In genomic region chr14:28767239-28767850, GRCh38 we compare ENCODE assay signal across 15 cellular contexts. TPM values are rescaled to one million over a fixed set of nuclear protein-coding genes. Genes with fewer than 3 reads are reported as not detected.
DNase-seq lines count a peak whose midpoint lies in the region; ATAC-seq and TF ChIP-seq lines count a peak whose summit lies in the region.
"Had no signal": no experiment of that assay in that cellular context is flagged by ENCODE, and none has a peak within 500 bp of the region (broad histone marks: within the 10 kb centered on the region; RNA-seq: fewer than 3 reads in every experiment).

No MANE protein-coding gene starts in this region.

- H3K4me1 ChIP-seq in HEK293 (ENCODE audit: control insufficient read depth, insufficient read depth, low read length): peaks cover 16% of the 10 kb centered on the region

- peaks cover 7% of the 10 kb centered on the region for H3K9me3 Mint-ChIP-seq in dendritic cell treated with granulocyte-macrophage colony-stimulating factor and Interleukin-4, amounts not matched to agents 40 ng/mL and 50 ng/mL, for 4 days
- H3K9me3 Mint-ChIP-seq in neural crest cell: peaks cover 3% of the 10 kb centered on the region

- H3K4me1 Mint-ChIP-seq in dendritic cell treated with granulocyte-macrophage colony-stimulating factor and Interleukin-4, amounts not matched to agents 40 ng/mL and 50 ng/mL, for 4 days (ENCODE audit: low read depth): peaks cover 12% of the 10 kb centered on the region
- peaks cover 10% of the 10 kb centered on the region for H3K4me1 Mint-ChIP-seq in neural crest cell

- H3K9me3 ChIP-seq in HEK293 (ENCODE audit: control insufficient read depth, insufficient read depth, low read depth, low read length): no peaks in the 10 kb centered on the region
- H3K9me3 ChIP-seq: lower lobe of right lung, thyroid gland had no signal

- CTCF ChIA-PET in HEK293 (lab: Yijun Ruan, JAX): interaction anchor here (0.8 kb wide), 1 partner anchor 16 kb away, joined by 3 read pairs; no protein-coding TSS in a partner anchor

- H3K4me3 ChIP-seq in HEK293 (ENCODE audit: low read depth, low read length): peak overlapping the region; percentile 88

- H3K36me3 ChIP-seq in HEK293 (ENCODE audit: control insufficient read depth in 2 of 2, insufficient read depth in 1 of 2, low read length in 2 of 2): no peaks in the 10 kb centered on the region
- H3K36me3 ChIP-seq: lower lobe of right lung, thyroid gland had no signal

- H3K27ac Mint-ChIP-seq in dendritic cell treated with granulocyte-macrophage colony-stimulating factor and Interleukin-4, amounts not matched to agents 40 ng/mL and 50 ng/mL, for 4 days: no peak overlapping the region
- no peak overlapping the region for H3K27ac Mint-ChIP-seq in neural crest cell (ENCODE audit: unreplicated experiment)

- TF ChIP-seq CTCF in HEK293 (tag by site-specific recombination; IDR thresholded peaks at IDR 0.05) (no peak), neural crest cell (conservative IDR thresholded peaks at IDR 0.05) (no peak)

- ATAC-seq in esophagus mucosa: no peak

- intact Hi-C loops in dendritic cell treated with granulocyte-macrophage colony-stimulating factor and Interleukin-4, amounts not matched to agents 40 ng/mL and 50 ng/mL, for 4 days (cut with micrococcal nuclease): no loop called here

- H3K27ac ChIP-seq in HEK293 (ENCODE audit: extremely low read depth, low read depth, low read length): peak overlapping the region; percentile 97
- H3K27ac ChIP-seq: lower lobe of right lung, thyroid gland had no signal

- H3K4me3 Mint-ChIP-seq in dendritic cell treated with granulocyte-macrophage colony-stimulating factor and Interleukin-4, amounts not matched to agents 40 ng/mL and 50 ng/mL, for 4 days: peak overlapping the region; percentile 49
- H3K4me3 Mint-ChIP-seq in neural crest cell: peak overlapping the region; percentile 57

- peaks cover 70% of the 10 kb centered on the region for H3K27me3 Mint-ChIP-seq in dendritic cell treated with granulocyte-macrophage colony-stimulating factor and Interleukin-4, amounts not matched to agents 40 ng/mL and 50 ng/mL, for 4 days
- peaks cover 97% of the 10 kb centered on the region for H3K27me3 Mint-ChIP-seq in neural crest cell (ENCODE audit: low read depth)

- peak; percentile 34 for DNase-seq in NCI-H345 (lab: John Stamatoyannopoulos, UW)
- DNase-seq in NCI-H345 treated with DMSO at 0.1 percent for 48 hours (lab: John Stamatoyannopoulos, UW; ENCODE audit: unreplicated experiment): no peak
- DNase-seq in neural crest cell (ENCODE audit: low read depth, low spot score): no peak
- no peak for DNase-seq in NOMO-1 treated with DMSO at 0.1 percent for 48 hours (lab: John Stamatoyannopoulos, UW; ENCODE audit: unreplicated experiment)
- DNase-seq in cerebellar cortex (ENCODE audit: low spot score): no peak
- DNase-seq: NCI-H226, SHP77 treated with DMSO at 0.1 percent for 48 hours, thyroid gland had no signal

- no peaks in the 10 kb centered on the region for H3K36me3 Mint-ChIP-seq in dendritic cell treated with granulocyte-macrophage colony-stimulating factor and Interleukin-4, amounts not matched to agents 40 ng/mL and 50 ng/mL, for 4 days (ENCODE audit: low read depth)
- H3K36me3 Mint-ChIP-seq in neural crest cell (ENCODE audit: low read depth): peaks cover 7% of the 10 kb centered on the region

- POLR2A ChIA-PET in HEK293 (lab: Yijun Ruan, JAX): interaction anchor here (1.1 to 1.2 kb wide), 4 partner anchors 8 to 26 kb away, joined by 3 read pairs; no protein-coding TSS in a partner anchor

TF ChIP-seq in HEK293, 187 proteins besides CTCF, POLR2A, EP300 and RAD21:
- TF ChIP-seq GLIS2 (tag by site-specific recombination; IDR thresholded peaks at IDR 0.05): peak; percentile 37; the same call in 1 of the 2 replicates
- TF ChIP-seq ZNF10 (tag by site-specific recombination; IDR thresholded peaks at IDR 0.05): no peak
- peak; percentile 55 for TF ChIP-seq ZNF341 (tag by site-specific recombination; IDR thresholded peaks at IDR 0.05; ENCODE audit: low read depth)

RNA-seq across cellular contexts. Expression of gene FOXG1, which starts 0.8 kb away (rescaled TPM):
- 0.07 TPM in 1 of 2 replicates, not detected in the other for total RNA-seq in neural crest cell
- not detected for total RNA-seq in esophagus mucosa
- total RNA-seq: A673, dermis microvascular lymphatic vessel endothelial cell, glomerular endothelial cell, lower lobe of right lung had no signal
